ENCODE assay signal across 27 cellular contexts in genomic region chr18:7237670-7238272, GRCh38. TPM values are rescaled to one million over a fixed set of nuclear protein-coding genes. Genes with fewer than 3 reads are reported as not detected.
"Had no signal": no experiment of that assay in that cellular context is flagged by ENCODE, and none has a peak within 500 bp of the region (broad histone marks: within the 10 kb centered on the region; RNA-seq: fewer than 3 reads in every experiment).

No MANE protein-coding gene starts in this region.

- H3K27me3 Mint-ChIP-seq: activated CD4-positive, alpha-beta T cell treated with anti-CD3 and anti-CD28 coated beads, Interleukin-2, amount 10 ng/mL, durations not matched to agents 24 days and 14 days; activated CD8-positive, alpha-beta T cell treated with anti-CD3 and anti-CD28 coated beads for 36 hours; activated naive CD4-positive, alpha-beta T cell treated with anti-CD3 and anti-CD28 coated beads, Interleukin-2, amount 10 ng/mL, durations not matched to agents 7 days and 5 days; activated naive CD8-positive, alpha-beta T cell treated with anti-CD3 and anti-CD28 coated beads, Interleukin-2, amount 50 U/mL, for 24 hours; naive B cell; stimulated activated naive CD8-positive, alpha-beta T cell treated with anti-CD3 and anti-CD28 coated beads, Interleukin-15, Interleukin-2, amounts not matched to agents 100 ng/mL and 50 ng/mL, for 24 hours had no signal

- H3K27ac Mint-ChIP-seq: activated CD4-positive, alpha-beta T cell treated with anti-CD3 and anti-CD28 coated beads, Interleukin-2, amount 10 ng/mL, durations not matched to agents 24 days and 14 days; activated CD8-positive, alpha-beta T cell treated with anti-CD3 and anti-CD28 coated beads for 36 hours; activated naive CD4-positive, alpha-beta T cell treated with anti-CD3 and anti-CD28 coated beads, Interleukin-2, amount 10 ng/mL, durations not matched to agents 7 days and 5 days; activated naive CD8-positive, alpha-beta T cell treated with anti-CD3 and anti-CD28 coated beads, Interleukin-2, amount 50 U/mL, for 24 hours; naive B cell; stimulated activated naive CD8-positive, alpha-beta T cell treated with anti-CD3 and anti-CD28 coated beads, Interleukin-15, Interleukin-2, amounts not matched to agents 100 ng/mL and 50 ng/mL, for 24 hours had no signal

- H3K4me1 ChIP-seq: transverse colon, vagina had no signal

- H3K9me3 Mint-ChIP-seq: activated CD4-positive, alpha-beta T cell treated with anti-CD3 and anti-CD28 coated beads, Interleukin-2, amount 10 ng/mL, durations not matched to agents 24 days and 14 days; activated CD8-positive, alpha-beta T cell treated with anti-CD3 and anti-CD28 coated beads for 36 hours; stimulated activated naive CD8-positive, alpha-beta T cell treated with anti-CD3 and anti-CD28 coated beads, Interleukin-15, Interleukin-2, amounts not matched to agents 100 ng/mL and 50 ng/mL, for 24 hours had no signal

- DNase-seq: activated CD4-positive, alpha-beta T cell treated with anti-CD3 and anti-CD28 coated beads, Interleukin-2, amount 10 ng/mL, durations not matched to agents 24 days and 14 days; activated CD8-positive, alpha-beta memory T cell treated with anti-CD3 and anti-CD28 coated beads, Interleukin-2, amount 50 U/mL, for 4 hours; activated CD8-positive, alpha-beta T cell treated with anti-CD3 and anti-CD28 coated beads for 36 hours; activated effector memory CD4-positive, alpha-beta T cell treated with Interleukin-2 at 50 U/mL for 16 hours; activated naive CD4-positive, alpha-beta T cell treated with anti-CD3 and anti-CD28 coated beads, Interleukin-2, amount 10 ng/mL, durations not matched to agents 7 days and 5 days; activated naive CD8-positive, alpha-beta T cell treated with anti-CD3 and anti-CD28 coated beads, Interleukin-2, amount 50 U/mL, for 24 hours; activated T-cell treated with anti-CD3 and anti-CD28 coated beads, Interleukin-2, amount 50 U/mL, for 48 hours; anterior cingulate cortex; brain microvascular endothelial cell; foreskin melanocyte; mesenchymal stem cell; mucosa of descending colon; naive B cell; posterior cingulate gyrus; small intestine; stimulated activated CD4-positive, alpha-beta T cell treated with anti-CD3 and anti-CD28 coated beads, Interleukin-15, amount 100 ng/mL, for 24 hours; stimulated activated CD4-positive, alpha-beta T cell treated with anti-CD3 and anti-CD28 coated beads, Interleukin-2, amount 100 ng/mL, for 48 hours; T1000; transverse colon had no signal

- H3K4me3 Mint-ChIP-seq: activated CD4-positive, alpha-beta T cell treated with anti-CD3 and anti-CD28 coated beads, Interleukin-2, amount 10 ng/mL, durations not matched to agents 24 days and 14 days; activated CD8-positive, alpha-beta T cell treated with anti-CD3 and anti-CD28 coated beads for 36 hours; activated naive CD4-positive, alpha-beta T cell treated with anti-CD3 and anti-CD28 coated beads, Interleukin-2, amount 10 ng/mL, durations not matched to agents 7 days and 5 days; activated naive CD8-positive, alpha-beta T cell treated with anti-CD3 and anti-CD28 coated beads, Interleukin-2, amount 50 U/mL, for 24 hours; naive B cell; stimulated activated naive CD8-positive, alpha-beta T cell treated with anti-CD3 and anti-CD28 coated beads, Interleukin-15, Interleukin-2, amounts not matched to agents 100 ng/mL and 50 ng/mL, for 24 hours had no signal

- H3K4me3 ChIP-seq: coronary artery, mucosa of descending colon, transverse colon, vagina had no signal

- H3K4me1 Mint-ChIP-seq: activated CD4-positive, alpha-beta T cell treated with anti-CD3 and anti-CD28 coated beads, Interleukin-2, amount 10 ng/mL, durations not matched to agents 24 days and 14 days; activated naive CD4-positive, alpha-beta T cell treated with anti-CD3 and anti-CD28 coated beads, Interleukin-2, amount 10 ng/mL, durations not matched to agents 7 days and 5 days; activated naive CD8-positive, alpha-beta T cell treated with anti-CD3 and anti-CD28 coated beads, Interleukin-2, amount 50 U/mL, for 24 hours; naive B cell had no signal

- H3K36me3 Mint-ChIP-seq: activated naive CD4-positive, alpha-beta T cell treated with anti-CD3 and anti-CD28 coated beads, Interleukin-2, amount 10 ng/mL, durations not matched to agents 7 days and 5 days; naive B cell had no signal

- H3K9me3 ChIP-seq: mucosa of descending colon, neutrophil, transverse colon, vagina had no signal

- H3K27ac ChIP-seq: brain microvascular endothelial cell, coronary artery, neutrophil, transverse colon, vagina had no signal

- H3K27me3 ChIP-seq: brain microvascular endothelial cell, transverse colon, vagina had no signal

- H3K36me3 ChIP-seq: brain microvascular endothelial cell, neutrophil, transverse colon, vagina had no signal

- ATAC-seq: activated CD8-positive, alpha-beta T cell treated with anti-CD3 and anti-CD28 coated beads for 36 hours; activated naive CD8-positive, alpha-beta T cell treated with anti-CD3 and anti-CD28 coated beads, Interleukin-2, amount 50 U/mL, for 24 hours; mucosa of descending colon had no signal

RNA-seq across cellular contexts. Expression of gene LRRC30, which starts 6.9 kb away (rescaled TPM):
- total RNA-seq: activated CD4-positive, alpha-beta T cell treated with anti-CD3 and anti-CD28 coated beads, Interleukin-2, amount 10 ng/mL, durations not matched to agents 24 days and 14 days; activated CD8-positive, alpha-beta T cell treated with anti-CD3 and anti-CD28 coated beads for 36 hours; epithelial cell of proximal tubule; kidney epithelial cell; lower leg skin; mucosa of descending colon; T-helper 1 cell treated with Interleukin-12 subunit alpha and Interleukin-12 subunit beta and Interleukin-4 antibody, amounts not matched to agents 30 ng/mL and 1 ng/mL, for 36 hours; transverse colon; vagina had no signal
- polyA plus RNA-seq: small intestine had no signal
